ENCODE assay signal across 1 cellular context in the genomic region with DNA sequence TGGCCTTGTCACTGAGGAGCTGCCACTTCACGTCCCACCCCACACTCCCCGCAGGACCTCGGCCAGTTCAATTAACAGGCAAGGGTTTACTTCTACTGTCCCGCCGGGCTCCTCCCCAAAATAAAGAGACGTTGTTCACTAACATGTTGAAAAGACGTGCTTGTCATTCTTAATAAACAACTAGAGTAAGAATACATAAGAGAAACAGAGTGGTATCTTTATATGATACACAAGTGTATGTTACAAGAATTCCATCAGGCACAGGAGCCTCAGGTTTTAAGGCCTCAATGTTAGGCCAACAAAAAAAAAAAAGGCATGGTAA.
TF ChIP-seq lines count a peak whose summit lies in the region.

No MANE protein-coding gene starts in this region.

TF ChIP-seq in H1, 55 proteins besides CTCF, POLR2A, EP300 and RAD21:
- TF ChIP-seq JUND (IDR thresholded peaks at IDR 0.05; ENCODE audit: low read length) (no peak), SAP30 (IDR thresholded peaks at IDR 0.05; ENCODE audit: insufficient read depth, insufficient replicate concordance, low read length) (no peak), SP1 (IDR thresholded peaks at IDR 0.05; ENCODE audit: low read depth, low read length) (no peak), KDM1A (IDR thresholded peaks at IDR 0.05; ENCODE audit: borderline replicate concordance, low read length) (no peak), EZH2 (IDR thresholded peaks at IDR 0.05; ENCODE audit: low read depth, low read length, severe bottlenecking) (no peak), SIN3A (conservative IDR thresholded peaks at IDR 0.05 in 1 of 2, IDR thresholded peaks at IDR 0.05 in 1 of 2; ENCODE audit: low read depth in 1 of 2, low read length in 2 of 2) (no peak), TEAD4 (IDR thresholded peaks at IDR 0.05; ENCODE audit: low read depth, low read length) (no peak), FOSL1 (IDR thresholded peaks at IDR 0.05; ENCODE audit: insufficient read depth, low read depth, low read length) (no peak), CHD1 (IDR thresholded peaks at IDR 0.05; ENCODE audit: low read depth, low read length) (no peak), TAF7 (optimal IDR thresholded peaks at IDR 0.05; ENCODE audit: borderline replicate concordance, low read depth, low read length) (no peak), SIX5 (IDR thresholded peaks at IDR 0.05; ENCODE audit: low read depth, low read length) (no peak), CREB1 (IDR thresholded peaks at IDR 0.05) (no peak), GTF2F1 (IDR thresholded peaks at IDR 0.05; ENCODE audit: borderline replicate concordance, low read depth, low read length) (no peak), JUN (IDR thresholded peaks at IDR 0.05; ENCODE audit: low read depth, low read length) (no peak), CEBPB (IDR thresholded peaks at IDR 0.05; ENCODE audit: low read depth, low read length) (no peak), RNF2 (IDR thresholded peaks at IDR 0.05; ENCODE audit: borderline replicate concordance, low read depth, low read length, missing control alignments, poor library complexity, severe bottlenecking) (no peak), BCL11A (IDR thresholded peaks at IDR 0.05; ENCODE audit: low read depth in 2 of 2, low read length in 2 of 2) (no peak), YY1 (IDR thresholded peaks at IDR 0.05; ENCODE audit: low read depth, low read length) (no peak)
- TF ChIP-seq, protein P1, sequence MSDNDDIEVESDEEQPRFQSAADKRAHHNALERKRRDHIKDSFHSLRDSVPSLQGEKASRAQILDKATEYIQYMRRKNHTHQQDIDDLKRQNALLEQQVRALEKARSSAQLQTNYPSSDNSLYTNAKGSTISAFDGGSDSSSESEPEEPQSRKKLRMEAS (IDR thresholded peaks at IDR 0.05) = no peak
- TF ChIP-seq, protein P2, sequence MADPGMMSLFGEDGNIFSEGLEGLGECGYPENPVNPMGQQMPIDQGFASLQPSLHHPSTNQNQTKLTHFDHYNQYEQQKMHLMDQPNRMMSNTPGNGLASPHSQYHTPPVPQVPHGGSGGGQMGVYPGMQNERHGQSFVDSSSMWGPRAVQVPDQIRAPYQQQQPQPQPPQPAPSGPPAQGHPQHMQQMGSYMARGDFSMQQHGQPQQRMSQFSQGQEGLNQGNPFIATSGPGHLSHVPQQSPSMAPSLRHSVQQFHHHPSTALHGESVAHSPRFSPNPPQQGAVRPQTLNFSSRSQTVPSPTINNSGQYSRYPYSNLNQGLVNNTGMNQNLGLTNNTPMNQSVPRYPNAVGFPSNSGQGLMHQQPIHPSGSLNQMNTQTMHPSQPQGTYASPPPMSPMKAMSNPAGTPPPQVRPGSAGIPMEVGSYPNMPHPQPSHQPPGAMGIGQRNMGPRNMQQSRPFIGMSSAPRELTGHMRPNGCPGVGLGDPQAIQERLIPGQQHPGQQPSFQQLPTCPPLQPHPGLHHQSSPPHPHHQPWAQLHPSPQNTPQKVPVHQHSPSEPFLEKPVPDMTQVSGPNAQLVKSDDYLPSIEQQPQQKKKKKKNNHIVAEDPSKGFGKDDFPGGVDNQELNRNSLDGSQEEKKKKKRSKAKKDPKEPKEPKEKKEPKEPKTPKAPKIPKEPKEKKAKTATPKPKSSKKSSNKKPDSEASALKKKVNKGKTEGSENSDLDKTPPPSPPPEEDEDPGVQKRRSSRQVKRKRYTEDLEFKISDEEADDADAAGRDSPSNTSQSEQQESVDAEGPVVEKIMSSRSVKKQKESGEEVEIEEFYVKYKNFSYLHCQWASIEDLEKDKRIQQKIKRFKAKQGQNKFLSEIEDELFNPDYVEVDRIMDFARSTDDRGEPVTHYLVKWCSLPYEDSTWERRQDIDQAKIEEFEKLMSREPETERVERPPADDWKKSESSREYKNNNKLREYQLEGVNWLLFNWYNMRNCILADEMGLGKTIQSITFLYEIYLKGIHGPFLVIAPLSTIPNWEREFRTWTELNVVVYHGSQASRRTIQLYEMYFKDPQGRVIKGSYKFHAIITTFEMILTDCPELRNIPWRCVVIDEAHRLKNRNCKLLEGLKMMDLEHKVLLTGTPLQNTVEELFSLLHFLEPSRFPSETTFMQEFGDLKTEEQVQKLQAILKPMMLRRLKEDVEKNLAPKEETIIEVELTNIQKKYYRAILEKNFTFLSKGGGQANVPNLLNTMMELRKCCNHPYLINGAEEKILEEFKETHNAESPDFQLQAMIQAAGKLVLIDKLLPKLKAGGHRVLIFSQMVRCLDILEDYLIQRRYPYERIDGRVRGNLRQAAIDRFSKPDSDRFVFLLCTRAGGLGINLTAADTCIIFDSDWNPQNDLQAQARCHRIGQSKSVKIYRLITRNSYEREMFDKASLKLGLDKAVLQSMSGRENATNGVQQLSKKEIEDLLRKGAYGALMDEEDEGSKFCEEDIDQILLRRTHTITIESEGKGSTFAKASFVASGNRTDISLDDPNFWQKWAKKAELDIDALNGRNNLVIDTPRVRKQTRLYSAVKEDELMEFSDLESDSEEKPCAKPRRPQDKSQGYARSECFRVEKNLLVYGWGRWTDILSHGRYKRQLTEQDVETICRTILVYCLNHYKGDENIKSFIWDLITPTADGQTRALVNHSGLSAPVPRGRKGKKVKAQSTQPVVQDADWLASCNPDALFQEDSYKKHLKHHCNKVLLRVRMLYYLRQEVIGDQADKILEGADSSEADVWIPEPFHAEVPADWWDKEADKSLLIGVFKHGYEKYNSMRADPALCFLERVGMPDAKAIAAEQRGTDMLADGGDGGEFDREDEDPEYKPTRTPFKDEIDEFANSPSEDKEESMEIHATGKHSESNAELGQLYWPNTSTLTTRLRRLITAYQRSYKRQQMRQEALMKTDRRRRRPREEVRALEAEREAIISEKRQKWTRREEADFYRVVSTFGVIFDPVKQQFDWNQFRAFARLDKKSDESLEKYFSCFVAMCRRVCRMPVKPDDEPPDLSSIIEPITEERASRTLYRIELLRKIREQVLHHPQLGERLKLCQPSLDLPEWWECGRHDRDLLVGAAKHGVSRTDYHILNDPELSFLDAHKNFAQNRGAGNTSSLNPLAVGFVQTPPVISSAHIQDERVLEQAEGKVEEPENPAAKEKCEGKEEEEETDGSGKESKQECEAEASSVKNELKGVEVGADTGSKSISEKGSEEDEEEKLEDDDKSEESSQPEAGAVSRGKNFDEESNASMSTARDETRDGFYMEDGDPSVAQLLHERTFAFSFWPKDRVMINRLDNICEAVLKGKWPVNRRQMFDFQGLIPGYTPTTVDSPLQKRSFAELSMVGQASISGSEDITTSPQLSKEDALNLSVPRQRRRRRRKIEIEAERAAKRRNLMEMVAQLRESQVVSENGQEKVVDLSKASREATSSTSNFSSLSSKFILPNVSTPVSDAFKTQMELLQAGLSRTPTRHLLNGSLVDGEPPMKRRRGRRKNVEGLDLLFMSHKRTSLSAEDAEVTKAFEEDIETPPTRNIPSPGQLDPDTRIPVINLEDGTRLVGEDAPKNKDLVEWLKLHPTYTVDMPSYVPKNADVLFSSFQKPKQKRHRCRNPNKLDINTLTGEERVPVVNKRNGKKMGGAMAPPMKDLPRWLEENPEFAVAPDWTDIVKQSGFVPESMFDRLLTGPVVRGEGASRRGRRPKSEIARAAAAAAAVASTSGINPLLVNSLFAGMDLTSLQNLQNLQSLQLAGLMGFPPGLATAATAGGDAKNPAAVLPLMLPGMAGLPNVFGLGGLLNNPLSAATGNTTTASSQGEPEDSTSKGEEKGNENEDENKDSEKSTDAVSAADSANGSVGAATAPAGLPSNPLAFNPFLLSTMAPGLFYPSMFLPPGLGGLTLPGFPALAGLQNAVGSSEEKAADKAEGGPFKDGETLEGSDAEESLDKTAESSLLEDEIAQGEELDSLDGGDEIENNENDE (IDR thresholded peaks at IDR 0.05; ENCODE audit: insufficient replicate concordance, low read length) = no peak
